Comparison of ENCODE assay signal across 22 cellular contexts in genomic region chr15:95865330-95865739, GRCh38.
DNase-seq lines count a peak whose midpoint lies in the region; ATAC-seq, FAIRE-seq and TF ChIP-seq lines count a peak whose summit lies in the region.
"Had no signal": no experiment of that assay in that cellular context is flagged by ENCODE, and none has a peak within 500 bp of the region (broad histone marks: within the 10 kb centered on the region; RNA-seq: fewer than 3 reads in every experiment).

No MANE protein-coding gene starts in this region.

- ATAC-seq in GM12878 (peak; percentile 9), HG03280 (IDR thresholded peaks at IDR 0.05; ENCODE audit: unreplicated experiment) (no peak)
- ATAC-seq: Panc1 had no signal

- no peak for TF ChIP-seq RAD21 in GM12878 (IDR thresholded peaks at IDR 0.05; ENCODE audit: insufficient read depth, low read depth, low read length)

- H4K91ac ChIP-seq in trophoblast cell (ENCODE audit: low read depth, low read length) = no peak overlapping the region

- no peaks in the 10 kb centered on the region; the same call in 2 of the 3 replicates for H3K9me3 ChIP-seq in GM12878 (replicated peaks; ENCODE audit: control insufficient read depth, insufficient read depth, low read length)
- no peaks in the 10 kb centered on the region for H3K9me3 ChIP-seq in trophoblast cell (ENCODE audit: insufficient read depth, low read depth, low read length)
- H3K9me3 ChIP-seq: BLaER1, SJCRH30 had no signal

- TF ChIP-seq EP300 in GM12878 (IDR thresholded peaks at IDR 0.05; ENCODE audit: borderline replicate concordance in 1 of 2, control insufficient read depth in 1 of 2, low read depth in 2 of 2, low read length in 2 of 2) = peak in 1 of 2 experiments; percentile 39; a peak in 1 of 4 replicates

- no peak overlapping the region; the same call in 1 of the 2 replicates for H3K9ac ChIP-seq in KMS-11
- H3K9ac ChIP-seq in GM12878 (ENCODE audit: control insufficient read depth, insufficient read depth, low read length) = no peak overlapping the region
- H3K9ac ChIP-seq in trophoblast cell (ENCODE audit: low read length) = no peak overlapping the region
- H3K9ac ChIP-seq: BLaER1 had no signal

- peak; percentile 13 for DNase-seq in NCI-H82 (lab: John Stamatoyannopoulos, UW)
- DNase-seq in NCI-H82 treated with DMSO at 0.1 percent for 48 hours (lab: John Stamatoyannopoulos, UW; ENCODE audit: unreplicated experiment) = no peak
- DNase-seq in GM12878 (ENCODE audit: low read depth, low spot score) = no peak
- peak in 1 of 2 donors; percentile 66 for DNase-seq in trophoblast cell
- no peak for DNase-seq in SIG-M5 (lab: John Stamatoyannopoulos, UW)
- DNase-seq in MV-4-11 (lab: John Stamatoyannopoulos, UW) = no peak
- DNase-seq: ACHN; CD4-positive, alpha-beta T cell; KBM-7; NCI-H1048; NCI-H1436; NCI-H187 treated with DMSO at 0.1 percent for 48 hours; NCI-H2227 treated with DMSO at 0.1 percent for 48 hours; NCI-H510A; SJCRH30; T-helper 1 cell had no signal

- no peak overlapping the region for H3K4me3 ChIP-seq in KMS-11 (IDR thresholded peaks at IDR 0.05; ENCODE audit: insufficient read depth, low read depth, low read length)
- H3K4me3 ChIP-seq in GM12878 = no peak overlapping the region
- H3K4me3 ChIP-seq in trophoblast cell (ENCODE audit: low read depth, low read length) = no peak overlapping the region
- H3K4me3 ChIP-seq: BLaER1, SJCRH30 had no signal

- POLR2A ChIA-PET in GM12878 (lab: Charles Lee) = no interaction called here

- BruUV-seq in GM12878 (replicated peaks; lab: Mats Ljungman, UMichigan) = no TSS peak

- H2BK12ac ChIP-seq in trophoblast cell (ENCODE audit: low read length) = peak overlapping the region; percentile 85

- RAD21 ChIA-PET in GM12878 (lab: Charles Lee; ENCODE audit: unreplicated experiment) = interaction anchor here (1.3 to 1.5 kb wide), 3 partner anchors 10 to 462 kb away, joined by 3 to 10 read pairs (median 3); no protein-coding TSS in a partner anchor

- H3K4me2 ChIP-seq in KMS-11 = peak overlapping the region; percentile 85
- H3K4me2 ChIP-seq in GM12878 (ENCODE audit: control insufficient read depth, insufficient read depth) = no peak overlapping the region
- H3K4me2 ChIP-seq in trophoblast cell (ENCODE audit: low read length) = no peak overlapping the region
- H3K4me2 ChIP-seq: BLaER1 had no signal

- H2AK5ac ChIP-seq in trophoblast cell (ENCODE audit: low read length) = no peak overlapping the region

- no peak overlapping the region for H2BK5ac ChIP-seq in trophoblast cell (ENCODE audit: low read depth, low read length, poor library complexity)

- WGBS in GM12878 (ENCODE audit: insufficient coverage, insufficient replicate concordance, low lambda C conversion rate, missing lambda C conversion rate) = 27% methylated on average over 4 of the region's 4 CpGs
- whole genome bisulfite sequencing in trophoblast cell (ENCODE audit: extremely low coverage, insufficient coverage, insufficient read length) = no CpG with 5 or more reads among the region's 4 CpGs

- no peak overlapping the region for H2BK120ac ChIP-seq in trophoblast cell (ENCODE audit: insufficient read depth, low read length, poor library complexity)

- SMC1A ChIA-PET in GM12878 (lab: Charles Lee; ENCODE audit: uncharacterized antibody, unreplicated experiment) = interaction anchor here (1.0 to 1.3 kb wide), 3 partner anchors 26 to 122 kb away, joined by 3 read pairs; no protein-coding TSS in a partner anchor

- CTCF ChIA-PET in GM12878 (lab: Yijun Ruan, JAX) = interaction anchor here (2.0 kb wide), 1 partner anchor 36 kb away, joined by 6 read pairs; no protein-coding TSS in a partner anchor

- H3K27ac ChIP-seq in KMS-11 = peak overlapping the region; percentile 98
- no peak overlapping the region for H3K27ac ChIP-seq in GM12878 (ENCODE audit: control insufficient read depth, insufficient read depth)
- no peak overlapping the region for H3K27ac ChIP-seq in trophoblast cell (ENCODE audit: low read depth, low read length)
- H3K27ac ChIP-seq: 22Rv1, BLaER1, SJCRH30 had no signal

- H3K4ac ChIP-seq in trophoblast cell (ENCODE audit: low read depth, low read length) = no peak overlapping the region

- no peak overlapping the region for H4K12ac ChIP-seq in trophoblast cell (ENCODE audit: low read depth, low read length)

- in situ Hi-C loops in GM12878 (cut with MboI) = no loop called here

- H3K27me3 ChIP-seq in KMS-11 (ENCODE audit: insufficient read depth, low read depth) (no peaks in the 10 kb centered on the region), GM12878 (replicated peaks in 1 of 2; ENCODE audit: control insufficient read depth in 2 of 2, insufficient read depth in 2 of 2, low read length in 1 of 2) (no peaks in the 10 kb centered on the region), trophoblast cell (ENCODE audit: insufficient read depth, low read length) (no peaks in the 10 kb centered on the region)
- H3K27me3 ChIP-seq: BLaER1, SJCRH30 had no signal

- H3K23ac ChIP-seq in trophoblast cell (ENCODE audit: low read length) = no peak overlapping the region

- H3K4me1 ChIP-seq in KMS-11 (ENCODE audit: low read depth, poor library complexity, severe bottlenecking) = peaks cover 71% of the 10 kb centered on the region
- H3K4me1 ChIP-seq in GM12878 (ENCODE audit: control insufficient read depth, insufficient read depth, low read length) = peaks cover 6% of the 10 kb centered on the region; the same call in 1 of the 2 replicates
- H3K4me1 ChIP-seq in trophoblast cell (ENCODE audit: control insufficient read depth in 1 of 2, insufficient read depth in 2 of 2, low read length in 2 of 2) = peaks cover 4 to 8% of the 10 kb centered on the region in 2 experiments
- H3K4me1 ChIP-seq: BLaER1, SJCRH30 had no signal

- no peak for FAIRE-seq in GM12878 (lab: Jason Lieb, UNC)
- FAIRE-seq: H54 had no signal

- no peak overlapping the region for H3K18ac ChIP-seq in trophoblast cell (ENCODE audit: low read length)

- no peaks in the 10 kb centered on the region for H4K20me1 ChIP-seq in KMS-11 (ENCODE audit: insufficient read depth)
- no peaks in the 10 kb centered on the region for H4K20me1 ChIP-seq in GM12878 (ENCODE audit: control insufficient read depth, insufficient read depth)
- H4K20me1 ChIP-seq: BLaER1 had no signal

- peaks cover 9% of the 10 kb centered on the region for H3K79me1 ChIP-seq in trophoblast cell (ENCODE audit: low read length)

- H3K79me2 ChIP-seq in KMS-11 (ENCODE audit: insufficient read depth, low read depth) (no peaks in the 10 kb centered on the region), GM12878 (ENCODE audit: control insufficient read depth, insufficient read depth, low read length) (no peaks in the 10 kb centered on the region), trophoblast cell (ENCODE audit: control insufficient read depth, insufficient read depth, low read length, poor library complexity) (no peaks in the 10 kb centered on the region)

- no peak for TF ChIP-seq POLR2A in GM12878 (IDR thresholded peaks at IDR 0.05; ENCODE audit: low read depth, low read length)

- H2AFZ ChIP-seq in KMS-11 (ENCODE audit: low read depth) (peak overlapping the region; percentile 16; the same call in 1 of the 2 replicates), GM12878 (ENCODE audit: control insufficient read depth, low read depth, low read length) (no peak overlapping the region), trophoblast cell (ENCODE audit: insufficient read depth, low read length, poor library complexity) (no peak overlapping the region)

- H4K8ac ChIP-seq in trophoblast cell (ENCODE audit: low read depth, low read length) = no peak overlapping the region

- TF ChIP-seq CTCF in KMS-11 (conservative IDR thresholded peaks at IDR 0.05; ENCODE audit: low read depth, low read length) = no peak
- TF ChIP-seq CTCF in GM12878 (IDR thresholded peaks at IDR 0.05 in 2 of 3, conservative IDR thresholded peaks at IDR 0.05 in 1 of 3; ENCODE audit: control insufficient read depth in 2 of 3, extremely low read depth in 1 of 3, insufficient read depth in 1 of 3, low read depth in 3 of 3, low read length in 3 of 3) = no peak

- H3K36me3 ChIP-seq in KMS-11 (ENCODE audit: insufficient read depth) (no peaks in the 10 kb centered on the region), GM12878 (ENCODE audit: control insufficient read depth in 2 of 2, insufficient read depth in 2 of 2, low read length in 1 of 2) (no peaks in the 10 kb centered on the region), trophoblast cell (ENCODE audit: control insufficient read depth in 1 of 2, insufficient read depth in 2 of 2, low read length in 2 of 2) (no peaks in the 10 kb centered on the region)
- H3K36me3 ChIP-seq: BLaER1, SJCRH30 had no signal

- no peak overlapping the region for H3K14ac ChIP-seq in trophoblast cell (ENCODE audit: low read length)

- intact Hi-C loops in GM12878 (cut with micrococcal nuclease; ENCODE audit: unreplicated experiment) = loop anchor here (5.0 kb wide), 1 partner anchor 172 kb away; no protein-coding TSS in a partner anchor

TF ChIP-seq in GM12878, 131 proteins besides CTCF, POLR2A, EP300 and RAD21 (continues in another document):
- TF ChIP-seq ELK1 (IDR thresholded peaks at IDR 0.05; ENCODE audit: low read depth, low read length) = no peak
- no peak for TF ChIP-seq ZSCAN29 (IDR thresholded peaks at IDR 0.05)
- TF ChIP-seq ZNF217 (IDR thresholded peaks at IDR 0.05) = no peak
- TF ChIP-seq ZNF24 (IDR thresholded peaks at IDR 0.05) = no peak
- TF ChIP-seq BHLHE40 (IDR thresholded peaks at IDR 0.05; ENCODE audit: borderline replicate concordance in 1 of 2, low read depth in 2 of 2, low read length in 1 of 2) = peak; percentile 51 to 56; a peak in 1 of 4 replicates
